Comparison of ENCODE assay signal across 1 cellular context in genomic region chr17:82103588-82104451, GRCh38.
TF ChIP-seq lines count a peak whose summit lies in the region.

No MANE protein-coding gene starts in this region.

TF ChIP-seq in HepG2, 621 proteins besides CTCF, POLR2A, EP300 and RAD21 (continued from another document and continues in another):
- peak; percentile 83 for TF ChIP-seq ZNF318 (CRISPR knock-in tag; IDR thresholded peaks at IDR 0.05)
- peak; percentile 95 for TF ChIP-seq NRL (CRISPR knock-in tag; IDR thresholded peaks at IDR 0.05; ENCODE audit: borderline replicate concordance)
- peak; percentile 56 for TF ChIP-seq BHLHE40 (IDR thresholded peaks at IDR 0.05; ENCODE audit: low read length)
- TF ChIP-seq HMG20A (CRISPR knock-in tag; IDR thresholded peaks at IDR 0.05; ENCODE audit: borderline replicate concordance): peak; percentile 84
- TF ChIP-seq NFATC3 (CRISPR knock-in tag; IDR thresholded peaks at IDR 0.05): peak; percentile 53; the same call in 1 of the 2 replicates
- peak in 1 of 2 experiments; percentile 77; a peak in 2 of 4 replicates for TF ChIP-seq KLF16 (CRISPR knock-in tag; IDR thresholded peaks at IDR 0.05)
- no peak for TF ChIP-seq MTA3 (CRISPR knock-in tag; IDR thresholded peaks at IDR 0.05)
- no peak for TF ChIP-seq CHD2 (IDR thresholded peaks at IDR 0.05; ENCODE audit: low read depth, low read length)
- peak; percentile 35; the same call in 1 of the 2 replicates for TF ChIP-seq GATAD1 (CRISPR knock-in tag; IDR thresholded peaks at IDR 0.05)
- no peak for TF ChIP-seq HOXA5 (CRISPR knock-in tag; IDR thresholded peaks at IDR 0.05)
- TF ChIP-seq SOX13 (IDR thresholded peaks at IDR 0.05): no peak
- peak in 1 of 2 experiments; percentile 88; a peak in 2 of 4 replicates for TF ChIP-seq SOX13 (CRISPR knock-in tag; conservative IDR thresholded peaks at IDR 0.05 in 1 of 2, IDR thresholded peaks at IDR 0.05 in 1 of 2)
- TF ChIP-seq TBX3 (IDR thresholded peaks at IDR 0.05; ENCODE audit: borderline replicate concordance): peak; percentile 47; the same call in 1 of the 2 replicates
- TF ChIP-seq ZBTB49 (CRISPR knock-in tag; IDR thresholded peaks at IDR 0.05; ENCODE audit: borderline replicate concordance): no peak
- TF ChIP-seq WIZ (CRISPR knock-in tag; IDR thresholded peaks at IDR 0.05): peak; percentile 80; the same call in 1 of the 2 replicates
- TF ChIP-seq NFYB (CRISPR knock-in tag; IDR thresholded peaks at IDR 0.05): 0 out of 2 replicates have a peak, but pooled peaks have one; percentile 27
- peak; percentile 77 for TF ChIP-seq YEATS4 (CRISPR knock-in tag; IDR thresholded peaks at IDR 0.05; ENCODE audit: borderline replicate concordance)
- no peak for TF ChIP-seq MZF1 (CRISPR knock-in tag; IDR thresholded peaks at IDR 0.05; ENCODE audit: borderline replicate concordance)
- 0 out of 2 replicates have a peak, but pooled peaks have one; percentile 17 for TF ChIP-seq KLF15 (CRISPR knock-in tag; IDR thresholded peaks at IDR 0.05; ENCODE audit: borderline replicate concordance)
- TF ChIP-seq HCFC1 (IDR thresholded peaks at IDR 0.05; ENCODE audit: low read depth, low read length): no peak
- no peak; the same call in 1 of the 2 replicates for TF ChIP-seq ZKSCAN5 (CRISPR knock-in tag; IDR thresholded peaks at IDR 0.05)
- TF ChIP-seq REPIN1 (CRISPR knock-in tag; IDR thresholded peaks at IDR 0.05; ENCODE audit: borderline replicate concordance, low read depth): 0 out of 2 replicates have a peak, but pooled peaks have one; percentile 59
- TF ChIP-seq ETV5 (CRISPR knock-in tag; IDR thresholded peaks at IDR 0.05; ENCODE audit: borderline replicate concordance): 0 out of 2 replicates have a peak, but pooled peaks have one; percentile 19
- peak; percentile 58; the same call in 1 of the 2 replicates for TF ChIP-seq ZNF264 (CRISPR knock-in tag; IDR thresholded peaks at IDR 0.05)
- TF ChIP-seq ZNF350 (CRISPR knock-in tag; IDR thresholded peaks at IDR 0.05; ENCODE audit: borderline replicate concordance, low read depth): peak; percentile 81
- TF ChIP-seq ZFP36L1 (CRISPR knock-in tag; IDR thresholded peaks at IDR 0.05): peak; percentile 95
- peak; percentile 66; the same call in 1 of the 2 replicates for TF ChIP-seq MEF2D (CRISPR knock-in tag; IDR thresholded peaks at IDR 0.05)
- peak; percentile 68 for TF ChIP-seq HNRNPLL (IDR thresholded peaks at IDR 0.05; ENCODE audit: low read depth, low read length, poor library complexity, severe bottlenecking)
- peak; percentile 91 for TF ChIP-seq ZNF883 (CRISPR knock-in tag; IDR thresholded peaks at IDR 0.05; ENCODE audit: not compliant biosample characterization)
- TF ChIP-seq ZFP90 (CRISPR knock-in tag; IDR thresholded peaks at IDR 0.05; ENCODE audit: borderline replicate concordance): peak; percentile 80; the same call in 1 of the 2 replicates
- TF ChIP-seq GTF2F1 (IDR thresholded peaks at IDR 0.05; ENCODE audit: low read length): no peak
- peak; percentile 93; the same call in 1 of the 2 replicates for TF ChIP-seq IRX3 (CRISPR knock-in tag; IDR thresholded peaks at IDR 0.05; ENCODE audit: borderline replicate concordance, low read depth)
- TF ChIP-seq IKZF4 (CRISPR knock-in tag; IDR thresholded peaks at IDR 0.05; ENCODE audit: borderline replicate concordance, low read depth, not compliant biosample characterization): no peak
- no peak for TF ChIP-seq PLRG1 (conservative IDR thresholded peaks at IDR 0.05)
- peak; percentile 88; the same call in 1 of the 2 replicates for TF ChIP-seq ZNF609 (CRISPR knock-in tag; IDR thresholded peaks at IDR 0.05; ENCODE audit: borderline replicate concordance)
- 0 out of 2 replicates have a peak, but pooled peaks have one; percentile 60 for TF ChIP-seq EED (CRISPR knock-in tag; IDR thresholded peaks at IDR 0.05)
- TF ChIP-seq THRA (CRISPR knock-in tag; IDR thresholded peaks at IDR 0.05; ENCODE audit: borderline replicate concordance): peak; percentile 90
- TF ChIP-seq DRAP1 (CRISPR knock-in tag; IDR thresholded peaks at IDR 0.05): peak; percentile 39
- peak; percentile 69; the same call in 1 of the 2 replicates for TF ChIP-seq ZXDC (CRISPR knock-in tag; IDR thresholded peaks at IDR 0.05)
- no peak for TF ChIP-seq ZNF343 (CRISPR knock-in tag; IDR thresholded peaks at IDR 0.05)
